Comparison of ENCODE assay signal across 8 cellular contexts in the genomic region with DNA sequence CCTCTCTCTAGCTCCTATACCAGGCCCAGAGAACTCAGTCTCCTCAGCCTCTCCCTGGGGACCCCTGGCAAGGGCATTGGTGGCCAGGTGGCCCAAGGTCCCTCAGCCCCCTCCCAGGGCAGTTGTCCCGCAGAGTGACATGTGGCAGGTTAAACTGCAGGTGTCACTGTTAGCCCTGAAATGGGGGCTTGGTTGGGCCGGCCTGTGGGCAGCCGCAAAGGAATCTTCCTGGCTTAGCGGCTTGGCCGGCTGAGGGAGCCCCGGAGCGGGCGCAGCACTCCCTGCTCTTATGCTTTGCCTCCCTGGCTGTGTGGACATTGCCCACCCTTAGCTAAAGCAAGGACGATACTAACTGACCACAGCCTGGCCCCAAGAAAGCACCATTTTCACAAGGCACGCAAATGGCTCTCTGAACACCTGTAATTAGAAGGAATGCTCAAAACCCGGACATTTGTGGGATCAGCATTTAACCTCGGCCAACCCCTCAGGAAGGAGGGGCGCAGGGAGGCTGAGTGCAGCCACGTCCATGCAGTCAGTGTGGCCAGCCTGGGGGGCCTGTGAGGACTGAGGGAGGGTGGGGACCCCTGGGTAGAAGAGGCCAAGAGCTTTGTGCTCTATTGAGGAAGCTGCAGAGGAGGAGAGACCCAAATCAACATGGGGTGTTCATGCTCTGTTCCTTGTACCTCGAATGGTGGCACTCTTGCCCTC.
A peak's percentile ranks its signal among the peaks of the same experiment; 100 is the strongest.
DNase-seq lines count a peak whose midpoint lies in the region; ATAC-seq and TF ChIP-seq lines count a peak whose summit lies in the region.

No MANE protein-coding gene starts in this region.

- intact Hi-C loops in thyroid gland (cut with DNase I), result no loop called here

- H3K36me3 ChIP-seq in thyroid gland, result no peaks in the 10 kb centered on the region

- TF ChIP-seq CTCF in GM12865 (IDR thresholded peaks at IDR 0.05; ENCODE audit: insufficient read depth, low read depth, low read length, missing control alignments), result peak; percentile 53
- peak in 2 of 6 experiments; percentile 22 to 24 for TF ChIP-seq CTCF in thyroid gland (IDR thresholded peaks at IDR 0.05)

- H3K9me3 ChIP-seq in thyroid gland, result no peaks in the 10 kb centered on the region

- peak; percentile 55 for ATAC-seq in HG02870 (IDR thresholded peaks at IDR 0.05; ENCODE audit: unreplicated experiment)

- 31 to 45% methylated on average over 5 to 8 of the region's 15 CpGs for WGBS in thyroid gland, 2 donors

- H3K4me3 ChIP-seq in GM12865 (ENCODE audit: low read depth, low read length) (no peak overlapping the region), thyroid gland (replicated peaks in 1 of 3) (no peak overlapping the region)

- peak; percentile 29 for DNase-seq in A172 (ENCODE audit: low spot score)
- peak; percentile 72 for DNase-seq in GM12865 (ENCODE audit: low read depth)
- DNase-seq in NCI-H524 (lab: John Stamatoyannopoulos, UW), result peak; percentile 67 to 95
- peak; percentile 18 for DNase-seq in activated naive CD4-positive, alpha-beta T cell treated with anti-CD3 and anti-CD28 coated beads, Interleukin-2, amount 50 U/mL, for 16 hours
- peak; percentile 17 for DNase-seq in iris pigment epithelial cell (ENCODE audit: low read depth)
- peak; percentile 20 to 21 for DNase-seq in thyroid gland
- no peak for DNase-seq in NCI-H187 (lab: John Stamatoyannopoulos, UW)

- no peak for TF ChIP-seq POLR2A in thyroid gland (IDR thresholded peaks at IDR 0.05)

- no peaks in the 10 kb centered on the region for H3K27me3 ChIP-seq in thyroid gland

- H3K27ac ChIP-seq in thyroid gland, result no peak overlapping the region

- H3K4me1 ChIP-seq in thyroid gland, result no peaks in the 10 kb centered on the region

Comparison
In these comparisons a context has a peak if more than half of its experiments do, and no peak if none do; other contexts are left out.
1. DNase-seq: peak in A172 (single experiment), GM12865 (single experiment), NCI-H524 (2 of 2), activated naive CD4-positive, alpha-beta T cell treated with anti-CD3 and anti-CD28 coated beads, Interleukin-2, amount 50 U/mL, for 16 hours (single experiment), iris pigment epithelial cell (single experiment) and thyroid gland (2 of 2); none in NCI-H187 (0 of 2).